12 cellular contexts compared by ENCODE assay signal in the genomic region with DNA sequence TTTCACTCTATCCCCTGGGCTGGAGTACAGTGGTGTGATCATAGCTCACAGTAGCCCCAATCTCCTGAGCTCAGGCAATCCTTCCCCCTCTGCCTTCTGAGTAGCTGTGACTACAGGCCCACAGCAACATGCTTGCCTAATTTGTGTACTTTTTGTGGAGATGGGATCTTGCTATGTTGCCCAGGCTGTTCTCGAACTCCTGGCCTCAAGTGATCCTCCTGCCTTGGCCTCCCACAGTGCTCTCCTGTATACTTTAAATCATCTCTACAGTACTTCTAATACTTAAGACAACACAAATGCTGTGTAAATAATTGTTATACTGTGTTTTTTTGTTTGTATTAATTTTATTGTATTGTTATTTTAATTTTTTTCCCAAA.
"Had no signal": no experiment of that assay in that cellular context is flagged by ENCODE, and none has a peak within 500 bp of the region (broad histone marks: within the 10 kb centered on the region; RNA-seq: fewer than 3 reads in every experiment).

No MANE protein-coding gene starts in this region.

- H3K9me3 Mint-ChIP-seq: activated naive CD4-positive, alpha-beta T cell treated with anti-CD3 and anti-CD28 coated beads, Interleukin-2, amount 50 U/mL, for 72 hours; activated T-cell treated with anti-CD3 and anti-CD28 coated beads, Interleukin-2, amount 50 U/mL, for 24 hours; stimulated activated memory B cell treated with anti-CD40 and anti-IgM and Interleukin-4, amounts not matched to agents 10 μg/mL and 1 μg/mL and 100 μg/mL, for 72 hours; type B pancreatic cell had no signal

- H3K27ac ChIP-seq: colonic mucosa, ovary had no signal

- H3K36me3 ChIP-seq: colonic mucosa, heart left ventricle, ovary had no signal

- H3K27me3 ChIP-seq: colonic mucosa, heart left ventricle, ovary had no signal

- DNase-seq: activated effector memory CD4-positive, alpha-beta T cell treated with Interleukin-2 at 50 U/mL for 16 hours; activated T-cell treated with anti-CD3 and anti-CD28 coated beads, Interleukin-2, amount 50 U/mL, for 24 hours; colonic mucosa; mesendoderm; T-helper 17 cell had no signal

- ATAC-seq: activated CD4-positive, CD25-positive, alpha-beta regulatory T cell treated with anti-CD3 and anti-CD28 coated beads, Interleukin-2, amount 50 U/mL, for 24 hours; activated naive CD4-positive, alpha-beta T cell treated with anti-CD3 and anti-CD28 coated beads, Interleukin-2, amount 50 U/mL, for 72 hours; stimulated activated memory B cell treated with anti-CD40 and anti-IgM and Interleukin-4, amounts not matched to agents 10 μg/mL and 1 μg/mL and 100 μg/mL, for 72 hours; T-helper 17 cell had no signal

- H3K4me3 ChIP-seq: colonic mucosa, heart left ventricle, ovary, smooth muscle cell had no signal

- H3K9me3 ChIP-seq: colonic mucosa, heart left ventricle, ovary had no signal

- H3K4me1 ChIP-seq: colonic mucosa had no signal

- H3K27me3 Mint-ChIP-seq: stimulated activated memory B cell treated with anti-CD40 and anti-IgM and Interleukin-4, amounts not matched to agents 10 μg/mL and 1 μg/mL and 100 μg/mL, for 72 hours; type B pancreatic cell had no signal

- H3K4me1 Mint-ChIP-seq: T-helper 17 cell had no signal

- H3K4me3 Mint-ChIP-seq: activated T-cell treated with anti-CD3 and anti-CD28 coated beads, Interleukin-2, amount 50 U/mL, for 24 hours; stimulated activated memory B cell treated with anti-CD40 and anti-IgM and Interleukin-4, amounts not matched to agents 10 μg/mL and 1 μg/mL and 100 μg/mL, for 72 hours; T-helper 17 cell; type B pancreatic cell had no signal

- H3K36me3 Mint-ChIP-seq: activated naive CD4-positive, alpha-beta T cell treated with anti-CD3 and anti-CD28 coated beads, Interleukin-2, amount 50 U/mL, for 72 hours; stimulated activated memory B cell treated with anti-CD40 and anti-IgM and Interleukin-4, amounts not matched to agents 10 μg/mL and 1 μg/mL and 100 μg/mL, for 72 hours; type B pancreatic cell had no signal

- H3K27ac Mint-ChIP-seq: activated naive CD4-positive, alpha-beta T cell treated with anti-CD3 and anti-CD28 coated beads, Interleukin-2, amount 50 U/mL, for 72 hours; activated T-cell treated with anti-CD3 and anti-CD28 coated beads, Interleukin-2, amount 50 U/mL, for 24 hours; T-helper 17 cell had no signal
